In genomic region chr2:237411683-237412349, GRCh38 we compare ENCODE assay signal across 14 cellular contexts. TPM values are rescaled to one million over a fixed set of nuclear protein-coding genes. Genes with fewer than 3 reads are reported as not detected.
DNase-seq lines count a peak whose midpoint lies in the region; FAIRE-seq and TF ChIP-seq lines count a peak whose summit lies in the region.
"Had no signal": no experiment of that assay in that cellular context is flagged by ENCODE, and none has a peak within 500 bp of the region (broad histone marks: within the 10 kb centered on the region; RNA-seq: fewer than 3 reads in every experiment).

No MANE protein-coding gene starts in this region.

- H3K9me3 Mint-ChIP-seq in neural progenitor cell = no peaks in the 10 kb centered on the region
- H3K9me3 Mint-ChIP-seq: activated naive CD4-positive, alpha-beta T cell treated with anti-CD3 and anti-CD28 coated beads, Interleukin-2, amount 50 U/mL, for 24 hours; H9 had no signal

- H4K20me1 ChIP-seq in neural progenitor cell (ENCODE audit: low read depth) = no peaks in the 10 kb centered on the region

- H3F3A ChIP-seq in neural progenitor cell (ENCODE audit: low read depth) = no peaks in the 10 kb centered on the region

- TF ChIP-seq CTCF in WI38 (IDR thresholded peaks at IDR 0.05; ENCODE audit: low read depth, low read length) = no peak
- no peak for TF ChIP-seq CTCF in fibroblast of the aortic adventitia (IDR thresholded peaks at IDR 0.05; ENCODE audit: insufficient read depth, low read length)
- TF ChIP-seq CTCF in neural progenitor cell (IDR thresholded peaks at IDR 0.05) = no peak

- H3K9ac ChIP-seq in neural progenitor cell = no peak overlapping the region

- DNase-seq in fibroblast of the aortic adventitia (ENCODE audit: low read depth) (peak; percentile 67), neural progenitor cell (ENCODE audit: low spot score) (no peak), ureter (ENCODE audit: low spot score) (peak; percentile 55), RCC 7860 (ENCODE audit: low spot score) (no peak), NCI-H146 (lab: John Stamatoyannopoulos, UW) (no peak), NOMO-1 treated with dmso at 0.1 percent for 144 hours (lab: John Stamatoyannopoulos, UW; ENCODE audit: unreplicated experiment) (no peak)
- DNase-seq in stimulated activated CD4-positive, alpha-beta T cell treated with anti-CD3 and anti-CD28 coated beads, Interleukin-15, amount 100 ng/mL, for 24 hours = no peak
- DNase-seq: activated CD4-positive, alpha-beta T cell treated with anti-CD3 and anti-CD28 coated beads, Interleukin-2, amount 50 U/mL, for 48 hours; DMS79; H9; NCI-H526 treated with DMSO at 0.1 percent for 48 hours; SW 1271 had no signal

- peak overlapping the region; percentile 32 for H2AFZ ChIP-seq in neural progenitor cell (replicated peaks)

- H3K9me3 ChIP-seq in neural progenitor cell (ENCODE audit: low read depth) = no peaks in the 10 kb centered on the region

- no peaks in the 10 kb centered on the region for H3K36me3 ChIP-seq in neural progenitor cell

- no peak for FAIRE-seq in RCC 7860 (lab: Jason Lieb, UNC)

- H3K4me2 ChIP-seq in neural progenitor cell = no peak overlapping the region

- no peaks in the 10 kb centered on the region for H3K27me3 Mint-ChIP-seq in neural progenitor cell (ENCODE audit: insufficient read depth, low read depth)
- H3K27me3 Mint-ChIP-seq: activated naive CD4-positive, alpha-beta T cell treated with anti-CD3 and anti-CD28 coated beads, Interleukin-2, amount 50 U/mL, for 24 hours had no signal

- H3K27ac Mint-ChIP-seq in neural progenitor cell = no peak overlapping the region
- H3K27ac Mint-ChIP-seq: activated naive CD4-positive, alpha-beta T cell treated with anti-CD3 and anti-CD28 coated beads, Interleukin-2, amount 50 U/mL, for 24 hours; H9 had no signal

- H3K4me3 Mint-ChIP-seq in neural progenitor cell = peak overlapping the region; percentile 70
- H3K4me3 Mint-ChIP-seq: activated naive CD4-positive, alpha-beta T cell treated with anti-CD3 and anti-CD28 coated beads, Interleukin-2, amount 50 U/mL, for 24 hours; H9 had no signal

- H3K4me3 ChIP-seq in WI38 (ENCODE audit: low read depth, low read length) (peak overlapping the region; percentile 86), fibroblast of the aortic adventitia (ENCODE audit: low read depth, low read length) (peak overlapping the region; percentile 96), neural progenitor cell (no peak overlapping the region)

- peaks cover 11% of the 10 kb centered on the region for H3K4me1 Mint-ChIP-seq in neural progenitor cell
- H3K4me1 Mint-ChIP-seq: activated naive CD4-positive, alpha-beta T cell treated with anti-CD3 and anti-CD28 coated beads, Interleukin-2, amount 50 U/mL, for 24 hours had no signal

- no peaks in the 10 kb centered on the region for H3K27me3 ChIP-seq in neural progenitor cell

- H3K4me1 ChIP-seq in neural progenitor cell = peaks cover 6% of the 10 kb centered on the region

- no peaks in the 10 kb centered on the region for H3K36me3 Mint-ChIP-seq in neural progenitor cell
- H3K36me3 Mint-ChIP-seq: activated naive CD4-positive, alpha-beta T cell treated with anti-CD3 and anti-CD28 coated beads, Interleukin-2, amount 50 U/mL, for 24 hours had no signal

- no peak overlapping the region for H3K27ac ChIP-seq in neural progenitor cell

- H3K79me2 ChIP-seq in neural progenitor cell (ENCODE audit: low read depth) = no peaks in the 10 kb centered on the region

RNA-seq across cellular contexts. Expression of gene COL6A3, which starts 2.1 kb away (rescaled TPM):
- total RNA-seq in fibroblast of the aortic adventitia (ENCODE audit: low replicate concordance) = 1,372 and 1,478 TPM in 2 replicates
- 0.41 and 0.50 TPM in 2 replicates for total RNA-seq in neural progenitor cell (ENCODE audit: low replicate concordance)
- total RNA-seq in ureter = 197 TPM

Comparison
In these comparisons a context has a peak if more than half of its experiments do, and no peak if none do; other contexts are left out.
1. DNase-seq: peak in fibroblast of the aortic adventitia (single experiment) and ureter (single experiment); none in neural progenitor cell (single experiment), RCC 7860 (single experiment), NCI-H146 (single experiment), NOMO-1 treated with dmso at 0.1 percent for 144 hours (single experiment) and stimulated activated CD4-positive, alpha-beta T cell treated with anti-CD3 and anti-CD28 coated beads, Interleukin-15, amount 100 ng/mL, for 24 hours (single experiment).
2. RNA of gene COL6A3, which starts 2.1 kb away (total RNA-seq): 1,372 to 1,478 TPM in fibroblast of the aortic adventitia and 197 TPM in ureter (single experiment); 0.41 to 0.50 TPM in neural progenitor cell; every median in the first group is over 100 times any median in the second.